In the genomic region with DNA sequence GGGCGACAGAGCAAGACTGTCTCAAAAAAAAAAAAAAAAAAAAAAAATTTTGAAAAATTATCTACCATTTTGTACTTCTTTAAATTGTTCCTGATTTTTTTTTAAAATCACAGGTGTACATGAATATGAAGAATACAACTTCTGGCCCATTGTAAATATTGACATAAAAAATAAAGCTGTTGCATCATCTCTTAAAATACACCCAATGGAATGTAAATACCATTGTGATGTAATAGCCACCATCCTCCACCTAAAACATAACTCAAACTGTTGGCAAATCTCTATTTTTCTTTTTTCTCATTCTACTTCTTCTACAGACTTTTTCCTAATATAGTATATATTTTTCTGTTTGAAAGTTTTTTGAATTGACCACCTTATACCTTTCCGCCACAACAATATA, we compare ENCODE assay signal across 1 cellular context.
A peak's percentile ranks its signal among the peaks of the same experiment; 100 is the strongest.
TF ChIP-seq lines count a peak whose summit lies in the region.

No MANE protein-coding gene starts in this region.

TF ChIP-seq in HepG2, 621 proteins besides CTCF, POLR2A, EP300 and RAD21 (continued from another document and continues in another):
- TF ChIP-seq ZBTB40 (IDR thresholded peaks at IDR 0.05), result no peak
- no peak for TF ChIP-seq ZBTB40 (CRISPR knock-in tag; IDR thresholded peaks at IDR 0.05)
- TF ChIP-seq ZNF407 (CRISPR knock-in tag; IDR thresholded peaks at IDR 0.05; ENCODE audit: not compliant biosample characterization), result no peak
- TF ChIP-seq, protein P1, sequence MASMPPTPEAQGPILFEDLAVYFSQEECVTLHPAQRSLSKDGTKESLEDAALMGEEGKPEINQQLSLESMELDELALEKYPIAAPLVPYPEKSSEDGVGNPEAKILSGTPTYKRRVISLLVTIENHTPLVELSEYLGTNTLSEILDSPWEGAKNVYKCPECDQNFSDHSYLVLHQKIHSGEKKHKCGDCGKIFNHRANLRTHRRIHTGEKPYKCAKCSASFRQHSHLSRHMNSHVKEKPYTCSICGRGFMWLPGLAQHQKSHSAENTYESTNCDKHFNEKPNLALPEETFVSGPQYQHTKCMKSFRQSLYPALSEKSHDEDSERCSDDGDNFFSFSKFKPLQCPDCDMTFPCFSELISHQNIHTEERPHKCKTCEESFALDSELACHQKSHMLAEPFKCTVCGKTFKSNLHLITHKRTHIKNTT (CRISPR knock-in tag; IDR thresholded peaks at IDR 0.05), result no peak
- no peak for TF ChIP-seq DDIT3 (CRISPR knock-in tag; IDR thresholded peaks at IDR 0.05)
- TF ChIP-seq POLR2AphosphoS2 (IDR thresholded peaks at IDR 0.05; ENCODE audit: low read depth, low read length), result no peak
- no peak for TF ChIP-seq ZSCAN29 (CRISPR knock-in tag; conservative IDR thresholded peaks at IDR 0.05)
- TF ChIP-seq GATAD2A (CRISPR knock-in tag; IDR thresholded peaks at IDR 0.05), result peak; percentile 67
- peak; percentile 48; the same call in 1 of the 2 replicates for TF ChIP-seq RARA (CRISPR knock-in tag; IDR thresholded peaks at IDR 0.05)
- no peak for TF ChIP-seq ZNF761 (CRISPR knock-in tag; conservative IDR thresholded peaks at IDR 0.05)
- peak in 1 of 2 experiments; percentile 88; a peak in 2 of 4 replicates for TF ChIP-seq ATF4 (CRISPR knock-in tag; IDR thresholded peaks at IDR 0.05)
- TF ChIP-seq CEBPG (CRISPR knock-in tag; IDR thresholded peaks at IDR 0.05), result peak; percentile 59
- TF ChIP-seq ZNF329 (CRISPR knock-in tag; IDR thresholded peaks at IDR 0.05; ENCODE audit: low read depth), result no peak
- TF ChIP-seq, protein P2, sequence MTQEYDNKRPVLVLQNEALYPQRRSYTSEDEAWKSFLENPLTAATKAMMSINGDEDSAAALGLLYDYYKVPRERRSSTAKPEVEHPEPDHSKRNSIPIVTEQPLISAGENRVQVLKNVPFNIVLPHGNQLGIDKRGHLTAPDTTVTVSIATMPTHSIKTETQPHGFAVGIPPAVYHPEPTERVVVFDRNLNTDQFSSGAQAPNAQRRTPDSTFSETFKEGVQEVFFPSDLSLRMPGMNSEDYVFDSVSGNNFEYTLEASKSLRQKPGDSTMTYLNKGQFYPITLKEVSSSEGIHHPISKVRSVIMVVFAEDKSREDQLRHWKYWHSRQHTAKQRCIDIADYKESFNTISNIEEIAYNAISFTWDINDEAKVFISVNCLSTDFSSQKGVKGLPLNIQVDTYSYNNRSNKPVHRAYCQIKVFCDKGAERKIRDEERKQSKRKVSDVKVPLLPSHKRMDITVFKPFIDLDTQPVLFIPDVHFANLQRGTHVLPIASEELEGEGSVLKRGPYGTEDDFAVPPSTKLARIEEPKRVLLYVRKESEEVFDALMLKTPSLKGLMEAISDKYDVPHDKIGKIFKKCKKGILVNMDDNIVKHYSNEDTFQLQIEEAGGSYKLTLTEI (CRISPR knock-in tag; conservative IDR thresholded peaks at IDR 0.05), result no peak
- no peak for TF ChIP-seq RERE (CRISPR knock-in tag; IDR thresholded peaks at IDR 0.05; ENCODE audit: low read depth)
- TF ChIP-seq, protein P3, sequence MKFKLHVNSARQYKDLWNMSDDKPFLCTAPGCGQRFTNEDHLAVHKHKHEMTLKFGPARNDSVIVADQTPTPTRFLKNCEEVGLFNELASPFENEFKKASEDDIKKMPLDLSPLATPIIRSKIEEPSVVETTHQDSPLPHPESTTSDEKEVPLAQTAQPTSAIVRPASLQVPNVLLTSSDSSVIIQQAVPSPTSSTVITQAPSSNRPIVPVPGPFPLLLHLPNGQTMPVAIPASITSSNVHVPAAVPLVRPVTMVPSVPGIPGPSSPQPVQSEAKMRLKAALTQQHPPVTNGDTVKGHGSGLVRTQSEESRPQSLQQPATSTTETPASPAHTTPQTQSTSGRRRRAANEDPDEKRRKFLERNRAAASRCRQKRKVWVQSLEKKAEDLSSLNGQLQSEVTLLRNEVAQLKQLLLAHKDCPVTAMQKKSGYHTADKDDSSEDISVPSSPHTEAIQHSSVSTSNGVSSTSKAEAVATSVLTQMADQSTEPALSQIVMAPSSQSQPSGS (CRISPR knock-in tag; IDR thresholded peaks at IDR 0.05), result no peak
